In the genomic region with DNA sequence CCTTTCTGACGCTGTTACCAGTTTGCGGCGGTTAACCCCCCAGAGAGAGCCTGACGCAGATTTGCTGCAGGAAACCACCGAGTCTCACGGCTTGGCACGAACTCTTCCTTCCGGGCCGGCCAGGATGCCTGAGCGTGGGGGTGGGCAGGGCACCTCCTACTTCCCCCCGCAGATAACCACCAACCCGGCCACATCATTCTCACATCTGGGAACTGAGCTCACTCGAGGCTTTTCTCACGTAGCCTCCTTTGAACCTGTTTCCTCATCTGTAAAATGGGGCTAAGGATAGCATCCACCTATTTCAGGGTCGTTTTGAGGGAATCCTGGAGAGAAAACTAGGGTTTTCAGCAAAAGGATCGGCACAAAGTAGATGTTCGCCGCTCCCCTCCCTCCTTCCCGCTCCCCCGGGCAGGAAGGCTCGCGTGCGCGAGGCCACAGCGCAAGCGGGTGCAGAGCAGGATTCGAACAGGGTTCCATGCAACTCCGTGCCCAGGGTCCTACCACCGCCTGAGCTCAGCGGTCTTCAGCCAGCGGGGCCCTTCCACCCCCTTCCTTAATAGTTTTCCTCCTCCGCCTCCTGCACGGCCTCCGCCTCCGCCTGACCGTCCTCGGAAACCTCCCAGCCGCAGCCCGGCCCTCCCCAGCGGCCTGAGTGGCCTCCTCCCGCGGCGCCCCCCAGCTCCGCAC, we compare ENCODE assay signal across 8 cellular contexts. TPM values are rescaled to one million over a fixed set of nuclear protein-coding genes. Genes with fewer than 3 reads are reported as not detected.
DNase-seq lines count a peak whose midpoint lies in the region; FAIRE-seq and TF ChIP-seq lines count a peak whose summit lies in the region.

No MANE protein-coding gene starts in this region.

- H3K27ac ChIP-seq in MM.1S (ENCODE audit: low read length) (peak overlapping the region; percentile 96), mesodermal cell (ENCODE audit: low read depth, low read length, severe bottlenecking) (peak overlapping the region; percentile 89)

- no peaks in the 10 kb centered on the region for H3K27me3 ChIP-seq in MM.1S (replicated peaks; ENCODE audit: insufficient read depth, low read length)

- H3K4me3 ChIP-seq in MM.1S (ENCODE audit: low read length) = peak overlapping the region; percentile 71
- H3K4me3 ChIP-seq in mesodermal cell (ENCODE audit: extremely low read depth, insufficient read depth, low read length, poor library complexity, severe bottlenecking) = peak overlapping the region; percentile 59

- peaks cover 8% of the 10 kb centered on the region for H3K4me1 ChIP-seq in MM.1S (ENCODE audit: low read length)
- peaks cover 4% of the 10 kb centered on the region for H3K4me1 ChIP-seq in mesodermal cell (ENCODE audit: control insufficient read depth, insufficient read depth, low read length, poor library complexity, severe bottlenecking)

- H2AFZ ChIP-seq in MM.1S (ENCODE audit: low read length) = no peak overlapping the region

- peak overlapping the region; percentile 98 for H3K9ac ChIP-seq in MM.1S (ENCODE audit: low read length)

- peak; percentile 69 for DNase-seq in ELF-1 (ENCODE audit: low read depth, low spot score)
- no peak for DNase-seq in H54 (ENCODE audit: insufficient read length, low spot score)
- peak; percentile 95 for DNase-seq in MM.1S
- DNase-seq in activated CD4-positive, alpha-beta T cell treated with anti-CD3 and anti-CD28 coated beads, Interleukin-2, amount 50 U/mL, for 4 hours = peak; percentile 94 to 96
- DNase-seq in effector CD4-positive, alpha-beta T cell = peak; percentile 93
- DNase-seq in stimulated activated CD8-positive, alpha-beta memory T cell treated with anti-CD3 and anti-CD28 coated beads, Interleukin-2, amount 100 ng/mL, for 1 hour (ENCODE audit: low read depth in 2 of 2) = peak; percentile 90 to 91
- DNase-seq in cerebellum (ENCODE audit: low spot score) = no peak

- H3K9me3 ChIP-seq in MM.1S (replicated peaks; ENCODE audit: insufficient read depth, low read length) (no peaks in the 10 kb centered on the region), mesodermal cell (ENCODE audit: control insufficient read depth, low read length) (no peaks in the 10 kb centered on the region)

- FAIRE-seq in H54 (lab: Jason Lieb, UNC) = peak; percentile 78

- H4K20me1 ChIP-seq in MM.1S (ENCODE audit: insufficient read depth, low read length) = no peaks in the 10 kb centered on the region

- H3K79me2 ChIP-seq in MM.1S (ENCODE audit: low read length) = no peaks in the 10 kb centered on the region

- TF ChIP-seq CTCF in MM.1S (IDR thresholded peaks at IDR 0.05; ENCODE audit: low read length) = no peak

- H3K36me3 ChIP-seq in MM.1S (replicated peaks; ENCODE audit: insufficient read depth, low read length) = no peaks in the 10 kb centered on the region
- no peaks in the 10 kb centered on the region for H3K36me3 ChIP-seq in mesodermal cell (ENCODE audit: control insufficient read depth, insufficient read depth, low read length)

- WGBS in mesodermal cell (ENCODE audit: insufficient coverage in 2 of 2), 2 experiments = 8 to 16% methylated on average over 34 to 44 of the region's 44 CpGs

- TF ChIP-seq POLR2A in H54 (IDR thresholded peaks at IDR 0.05; ENCODE audit: low read depth, low read length) = no peak; the same call in 1 of the 2 replicates

- no peaks in the 10 kb centered on the region for H3K9me2 ChIP-seq in MM.1S (replicated peaks; ENCODE audit: insufficient read depth, low read length)

- peak overlapping the region; percentile 95 for H3K4me2 ChIP-seq in MM.1S (ENCODE audit: low read depth, low read length)

- peaks cover 18% of the 10 kb centered on the region for H3F3A ChIP-seq in MM.1S (ENCODE audit: insufficient read depth, low read length)

RNA-seq across cellular contexts. Expression of a gene that starts 23.7 kb away (rescaled TPM):
- polyA plus RNA-seq in mesodermal cell (2013, experiment 1 of 2) = 56.3 TPM
- 59.6 TPM for polyA plus RNA-seq in mesodermal cell (2013, experiment 2 of 2)
- 60.5 TPM for total RNA-seq in cerebellum

RNA-seq across cellular contexts. Expression of a gene that starts 57.3 kb away (rescaled TPM):
- polyA plus RNA-seq in mesodermal cell (2013, experiment 1 of 2) = 16.4 TPM
- polyA plus RNA-seq in mesodermal cell (2013, experiment 2 of 2) = 14.6 TPM
- total RNA-seq in cerebellum = 16.1 TPM

Comparison
In these comparisons a context has a peak if more than half of its experiments do, and no peak if none do; other contexts are left out.
1. DNase-seq: peak in ELF-1 (single experiment), MM.1S (single experiment), activated CD4-positive, alpha-beta T cell treated with anti-CD3 and anti-CD28 coated beads, Interleukin-2, amount 50 U/mL, for 4 hours (2 of 2), effector CD4-positive, alpha-beta T cell (single experiment) and stimulated activated CD8-positive, alpha-beta memory T cell treated with anti-CD3 and anti-CD28 coated beads, Interleukin-2, amount 100 ng/mL, for 1 hour (2 of 2); none in H54 (single experiment) and cerebellum (single experiment).